20 cellular contexts compared by ENCODE assay signal in the genomic region with DNA sequence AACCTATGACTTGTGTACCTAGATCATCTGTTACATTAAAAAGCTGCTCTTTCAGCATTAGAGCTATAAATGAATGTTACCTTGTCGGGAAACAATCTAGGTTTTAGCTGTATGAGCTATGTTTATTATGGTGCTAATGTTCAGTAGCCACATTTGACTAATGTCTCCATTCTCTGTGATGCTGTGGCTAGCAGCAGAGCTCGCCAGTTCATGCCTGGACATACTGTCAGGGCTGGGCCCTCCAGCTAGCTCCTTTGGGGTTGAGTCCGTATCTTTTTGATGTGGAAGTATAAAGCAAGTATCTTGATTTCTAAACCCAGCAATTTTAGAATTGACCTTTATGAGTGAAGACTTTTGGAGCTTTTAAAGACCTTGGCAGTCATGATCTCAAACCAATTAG. TPM values are rescaled to one million over a fixed set of nuclear protein-coding genes. Genes with fewer than 3 reads are reported as not detected.
DNase-seq lines count a peak whose midpoint lies in the region; ATAC-seq, FAIRE-seq and TF ChIP-seq lines count a peak whose summit lies in the region.
"Had no signal": no experiment of that assay in that cellular context is flagged by ENCODE, and none has a peak within 500 bp of the region (broad histone marks: within the 10 kb centered on the region; RNA-seq: fewer than 3 reads in every experiment).

No MANE protein-coding gene starts in this region.

- H3K9me3 Mint-ChIP-seq in activated T-cell treated with anti-CD3 and anti-CD28 coated beads, Interleukin-2, amount 50 U/mL, for 24 hours = no peaks in the 10 kb centered on the region
- H3K9me3 Mint-ChIP-seq in activated T-cell treated with anti-CD3 and anti-CD28 coated beads, Interleukin-2, amount 50 U/mL, for 72 hours = no peaks in the 10 kb centered on the region
- no peaks in the 10 kb centered on the region for H3K9me3 Mint-ChIP-seq in activated naive CD8-positive, alpha-beta T cell treated with anti-CD3 and anti-CD28 coated beads for 36 hours
- H3K9me3 Mint-ChIP-seq in mesothelial cell of epicardium = no peaks in the 10 kb centered on the region

- no peaks in the 10 kb centered on the region for H3K27me3 Mint-ChIP-seq in activated T-cell treated with anti-CD3 and anti-CD28 coated beads, Interleukin-2, amount 50 U/mL, for 24 hours
- H3K27me3 Mint-ChIP-seq in activated T-cell treated with anti-CD3 and anti-CD28 coated beads, Interleukin-2, amount 50 U/mL, for 72 hours (ENCODE audit: low read depth) = no peaks in the 10 kb centered on the region
- no peaks in the 10 kb centered on the region for H3K27me3 Mint-ChIP-seq in activated naive CD8-positive, alpha-beta T cell treated with anti-CD3 and anti-CD28 coated beads for 36 hours
- H3K27me3 Mint-ChIP-seq in mesothelial cell of epicardium (ENCODE audit: low read depth) = no peaks in the 10 kb centered on the region
- H3K27me3 Mint-ChIP-seq: B cell had no signal

- ATAC-seq in activated T-cell treated with anti-CD3 and anti-CD28 coated beads, Interleukin-2, amount 50 U/mL, for 72 hours (replicated peaks in 1 of 2) = no peak
- no peak for ATAC-seq in left cardiac atrium
- no peak for ATAC-seq in GM21576 (IDR thresholded peaks at IDR 0.05; ENCODE audit: unreplicated experiment)
- ATAC-seq: HCT116 had no signal

- intact Hi-C loops in left cardiac atrium (cut with DNase I) = no loop called here

- H3K4me1 Mint-ChIP-seq in activated T-cell treated with anti-CD3 and anti-CD28 coated beads, Interleukin-2, amount 50 U/mL, for 24 hours (ENCODE audit: low read depth) = peaks cover 4% of the 10 kb centered on the region
- no peaks in the 10 kb centered on the region for H3K4me1 Mint-ChIP-seq in activated T-cell treated with anti-CD3 and anti-CD28 coated beads, Interleukin-2, amount 50 U/mL, for 72 hours (ENCODE audit: low read depth)
- H3K4me1 Mint-ChIP-seq in activated naive CD8-positive, alpha-beta T cell treated with anti-CD3 and anti-CD28 coated beads for 36 hours = peaks cover 5% of the 10 kb centered on the region
- peaks cover 14% of the 10 kb centered on the region for H3K4me1 Mint-ChIP-seq in mesothelial cell of epicardium

- no peak for FAIRE-seq in HTR-8/SVneo (lab: Jason Lieb, UNC)
- FAIRE-seq: GM18507, RCC 7860 had no signal

- no peak for TF ChIP-seq CTCF in mesothelial cell of epicardium (IDR thresholded peaks at IDR 0.05; ENCODE audit: unreplicated experiment)

- peak overlapping the region; percentile 74 for H3K27ac Mint-ChIP-seq in activated T-cell treated with anti-CD3 and anti-CD28 coated beads, Interleukin-2, amount 50 U/mL, for 24 hours
- no peak overlapping the region for H3K27ac Mint-ChIP-seq in activated T-cell treated with anti-CD3 and anti-CD28 coated beads, Interleukin-2, amount 50 U/mL, for 72 hours
- H3K27ac Mint-ChIP-seq in activated naive CD8-positive, alpha-beta T cell treated with anti-CD3 and anti-CD28 coated beads for 36 hours = peak overlapping the region; percentile 39
- peak overlapping the region; percentile 43 for H3K27ac Mint-ChIP-seq in mesothelial cell of epicardium
- H3K27ac Mint-ChIP-seq: B cell had no signal

- H3K36me3 Mint-ChIP-seq in activated T-cell treated with anti-CD3 and anti-CD28 coated beads, Interleukin-2, amount 50 U/mL, for 24 hours (ENCODE audit: low read depth) = peaks cover 80% of the 10 kb centered on the region
- H3K36me3 Mint-ChIP-seq in activated T-cell treated with anti-CD3 and anti-CD28 coated beads, Interleukin-2, amount 50 U/mL, for 72 hours (ENCODE audit: insufficient read depth in 2 of 2) = peaks cover 4 to 25% of the 10 kb centered on the region in 2 donors
- H3K36me3 Mint-ChIP-seq in activated naive CD8-positive, alpha-beta T cell treated with anti-CD3 and anti-CD28 coated beads for 36 hours = peaks cover 23% of the 10 kb centered on the region
- H3K36me3 Mint-ChIP-seq in mesothelial cell of epicardium = peaks cover 34% of the 10 kb centered on the region

- H3K4me3 Mint-ChIP-seq in activated T-cell treated with anti-CD3 and anti-CD28 coated beads, Interleukin-2, amount 50 U/mL, for 24 hours = no peak overlapping the region
- H3K4me3 Mint-ChIP-seq in activated T-cell treated with anti-CD3 and anti-CD28 coated beads, Interleukin-2, amount 50 U/mL, for 72 hours = no peak overlapping the region
- H3K4me3 Mint-ChIP-seq in activated naive CD8-positive, alpha-beta T cell treated with anti-CD3 and anti-CD28 coated beads for 36 hours = no peak overlapping the region
- no peak overlapping the region for H3K4me3 Mint-ChIP-seq in mesothelial cell of epicardium
- H3K4me3 Mint-ChIP-seq: B cell had no signal

- DNase-seq in activated T-cell treated with anti-CD3 and anti-CD28 coated beads, Interleukin-2, amount 50 U/mL, for 24 hours = no peak
- DNase-seq in activated T-cell treated with anti-CD3 and anti-CD28 coated beads, Interleukin-2, amount 50 U/mL, for 72 hours = no peak
- DNase-seq in activated naive CD8-positive, alpha-beta T cell treated with anti-CD3 and anti-CD28 coated beads for 36 hours = no peak
- DNase-seq in mesothelial cell of epicardium (ENCODE audit: low spot score in 2 of 2, unreplicated experiment in 2 of 2) (no peak), left cardiac atrium (no peak), HTR-8/SVneo (ENCODE audit: insufficient read length, low spot score) (no peak)
- DNase-seq: GOT3, Kasumi-1, NCI-H1092 treated with DMSO at 0.1 percent for 48 hours, NCI-H1436, NCI-H187, NCI-H446, NCI-H524 treated with DMSO at 0.1 percent for 48 hours, NCI-H774, SIG-M5 had no signal

RNA-seq across cellular contexts. Expression of a gene that starts 36.1 kb away (rescaled TPM):
- total RNA-seq in activated T-cell treated with anti-CD3 and anti-CD28 coated beads, Interleukin-2, amount 50 U/mL, for 72 hours = 10 to 100 TPM in 1 of 2 donors, 1 to 10 TPM in 1; 8.4 to 12.0 TPM
- 10 to 100 TPM; 18.7 to 21.9 TPM for total RNA-seq in activated naive CD8-positive, alpha-beta T cell treated with anti-CD3 and anti-CD28 coated beads for 36 hours
- total RNA-seq in mesothelial cell of epicardium = 0.16 to 0.36 TPM (median 0.25 TPM) in 3 replicates
- 1 to 10 TPM in 1 of 2 donors, under 1 TPM in 1; 0.92 to 2.3 TPM for total RNA-seq in left cardiac atrium

RNA-seq across cellular contexts. Expression of a gene that starts 41.2 kb away (rescaled TPM):
- total RNA-seq in activated T-cell treated with anti-CD3 and anti-CD28 coated beads, Interleukin-2, amount 50 U/mL, for 72 hours = 100 to 1,000 TPM in 1 of 2 donors, 10 to 100 TPM in 1; 93.9 to 118 TPM
- 100 to 1,000 TPM; 149 to 168 TPM for total RNA-seq in activated naive CD8-positive, alpha-beta T cell treated with anti-CD3 and anti-CD28 coated beads for 36 hours
- total RNA-seq in mesothelial cell of epicardium (78.9 to 92.2 TPM (median 91.1 TPM) in 3 replicates), left cardiac atrium (10 to 100 TPM; 51.9 to 60.2 TPM)
